In the genomic region with DNA sequence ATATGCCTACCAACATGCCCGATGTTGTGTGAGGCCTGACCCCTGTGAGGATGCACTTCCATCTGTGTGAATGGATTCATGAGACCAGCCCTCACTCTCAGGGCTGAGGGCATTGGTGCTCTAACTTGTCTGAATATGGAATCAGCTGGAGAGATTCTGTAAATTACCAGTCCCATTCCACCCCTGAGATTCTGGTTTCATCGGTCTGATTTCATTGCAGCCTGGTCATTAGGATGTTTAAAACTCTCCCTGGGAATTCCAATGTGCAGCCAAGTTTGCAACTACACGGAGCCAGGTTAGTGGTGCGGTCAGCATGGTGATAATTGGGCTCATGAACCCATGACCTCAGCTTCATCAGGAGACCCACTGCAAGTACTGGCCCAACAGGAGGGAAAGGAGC, we compare ENCODE assay signal across 5 cellular contexts. TPM values are rescaled to one million over a fixed set of nuclear protein-coding genes. Genes with fewer than 3 reads are reported as not detected.
DNase-seq lines count a peak whose midpoint lies in the region.
"Not testable (repeated sequence)": the region's sequence is repeated elsewhere in the genome, so short reads cannot be mapped to it uniquely, and the experiment has no call there.

No MANE protein-coding gene starts in this region.

- in situ Hi-C loops in Caki2 (cut with HindIII; ENCODE audit: low pct_unique_long_range_greater_than_20kb, low sequenced_read_pairs) = not testable (repeated sequence)

- DNase-seq in Caki2 (ENCODE audit: low read depth) = peak; percentile 83
- peak; percentile 47 for DNase-seq in HK-2 (ENCODE audit: unreplicated experiment)
- DNase-seq in cerebellar cortex (ENCODE audit: low spot score) = peak; percentile 43
- DNase-seq in glomerular visceral epithelial cell (ENCODE audit: extremely low spot score) = peak; percentile 81
- DNase-seq in kidney tubule cell (ENCODE audit: low spot score) = peak; percentile 84

RNA-seq across cellular contexts. Expression of gene TP53BP2, which starts 51.4 kb away (rescaled TPM):
- total RNA-seq in Caki2 (2014; rRNA removed; shearing (Covaris generic); ENCODE audit: low replicate concordance) = 31.8 and 53.1 TPM in 2 replicates

Comparison
In these comparisons a context has a peak if more than half of its experiments do, and no peak if none do; other contexts are left out.
1. Peak in every context shown above with its lines: DNase-seq.